14 cellular contexts compared by ENCODE assay signal in the genomic region with DNA sequence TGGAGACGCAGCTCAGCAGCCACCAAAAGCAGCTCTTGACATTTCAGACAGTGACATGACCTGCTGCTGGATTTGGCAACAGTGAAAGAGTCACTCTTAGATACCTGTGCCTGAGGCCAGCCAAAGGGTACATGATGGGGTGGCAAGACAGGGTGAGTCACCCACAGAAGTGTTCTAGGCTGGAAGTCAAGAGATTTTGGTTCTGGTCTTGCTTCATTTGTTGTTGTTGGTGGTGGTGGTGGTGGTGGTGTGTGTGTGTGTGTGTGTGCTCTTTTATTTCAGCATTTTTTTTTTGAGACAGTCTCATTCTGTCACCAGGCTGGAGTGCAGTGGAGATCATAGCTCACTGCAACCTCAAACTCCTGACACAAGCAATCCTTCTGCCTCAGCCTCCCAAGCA. TPM values are rescaled to one million over a fixed set of nuclear protein-coding genes. Genes with fewer than 3 reads are reported as not detected.
DNase-seq lines count a peak whose midpoint lies in the region; ATAC-seq and TF ChIP-seq lines count a peak whose summit lies in the region.
"Had no signal": no experiment of that assay in that cellular context is flagged by ENCODE, and none has a peak within 500 bp of the region (broad histone marks: within the 10 kb centered on the region; RNA-seq: fewer than 3 reads in every experiment).

No MANE protein-coding gene starts in this region.

- H3K27ac ChIP-seq in heart right ventricle = no peak overlapping the region
- no peak overlapping the region for H3K27ac ChIP-seq in transverse colon
- no peak overlapping the region for H3K27ac ChIP-seq in effector memory CD4-positive, alpha-beta T cell (ENCODE audit: insufficient read depth, low read length, poor library complexity, severe bottlenecking)
- H3K27ac ChIP-seq: BLaER1 treated with 17β-estradiol and CSF1 and Interleukin-3, amounts not matched to agents 10 nM and 100 nM; parathyroid adenoma had no signal

- H3K27me3 ChIP-seq in heart right ventricle (no peaks in the 10 kb centered on the region), transverse colon (no peaks in the 10 kb centered on the region)
- no peaks in the 10 kb centered on the region for H3K27me3 ChIP-seq in effector memory CD4-positive, alpha-beta T cell (replicated peaks; ENCODE audit: control insufficient read depth, insufficient read depth, low read length, poor library complexity, severe bottlenecking)
- H3K27me3 ChIP-seq: BLaER1 treated with 17β-estradiol and CSF1 and Interleukin-3, amounts not matched to agents 10 nM and 100 nM had no signal

- H3K36me3 Mint-ChIP-seq in stimulated activated naive B cell treated with anti-CD40 and anti-IgM and Interleukin-4, amounts not matched to agents 10 μg/mL and 1 μg/mL and 100 μg/mL, for 72 hours = peaks cover 27 to 37% of the 10 kb centered on the region in 2 donors

- TF ChIP-seq CTCF in heart right ventricle (IDR thresholded peaks at IDR 0.05) (no peak), epithelial cell of esophagus (IDR thresholded peaks at IDR 0.05; ENCODE audit: insufficient read depth, low read depth, low read length, missing control alignments) (no peak), transverse colon (IDR thresholded peaks at IDR 0.05) (no peak)

- H3K4me3 ChIP-seq in heart right ventricle (no peak overlapping the region), epithelial cell of esophagus (ENCODE audit: low read length) (no peak overlapping the region), transverse colon (no peak overlapping the region)
- no peak overlapping the region for H3K4me3 ChIP-seq in effector memory CD4-positive, alpha-beta T cell (ENCODE audit: insufficient read depth, low read depth, low read length, poor library complexity, severe bottlenecking)
- H3K4me3 ChIP-seq: BLaER1 treated with 17β-estradiol and CSF1 and Interleukin-3, amounts not matched to agents 10 nM and 100 nM had no signal

- in situ Hi-C loops in transverse colon (cut with MboI; ENCODE audit: low pct_ligation_motif_present in 1 of 4, low pct_unique_long_range_greater_than_20kb in 1 of 4, low sequenced_read_pairs in 3 of 4) = no loop called here

- TF ChIP-seq EP300 in transverse colon (IDR thresholded peaks at IDR 0.05; ENCODE audit: low read depth) = no peak

- no peaks in the 10 kb centered on the region for H3K27me3 Mint-ChIP-seq in stimulated activated naive B cell treated with anti-CD40 and anti-IgM and Interleukin-4, amounts not matched to agents 10 μg/mL and 1 μg/mL and 100 μg/mL, for 72 hours

- no peak for DNase-seq in heart right ventricle
- no peak for DNase-seq in cardiac septum (ENCODE audit: low spot score)
- peak; percentile 34 for DNase-seq in RPMI7951 (ENCODE audit: low read depth)
- DNase-seq in epithelial cell of esophagus (ENCODE audit: low read depth) = peak; percentile 79
- no peak for DNase-seq in stimulated activated naive B cell treated with anti-CD40 and anti-IgM and Interleukin-4, amounts not matched to agents 10 μg/mL and 1 μg/mL and 100 μg/mL, for 72 hours
- no peak for DNase-seq in transverse colon
- no peak for DNase-seq in NCI-H146 (lab: John Stamatoyannopoulos, UW)
- no peak for DNase-seq in effector memory CD4-positive, alpha-beta T cell
- DNase-seq: IMR-90, NCI-H2029 had no signal

- H3K27ac Mint-ChIP-seq in stimulated activated naive B cell treated with anti-CD40 and anti-IgM and Interleukin-4, amounts not matched to agents 10 μg/mL and 1 μg/mL and 100 μg/mL, for 72 hours = peak overlapping the region; percentile 84

- no peak for TF ChIP-seq POLR2A in transverse colon (IDR thresholded peaks at IDR 0.05)

- H3K9me3 ChIP-seq in heart right ventricle = no peaks in the 10 kb centered on the region
- no peaks in the 10 kb centered on the region for H3K9me3 ChIP-seq in transverse colon
- no peaks in the 10 kb centered on the region for H3K9me3 ChIP-seq in effector memory CD4-positive, alpha-beta T cell (ENCODE audit: control insufficient read depth, low read length)

- H3K4me3 Mint-ChIP-seq in stimulated activated naive B cell treated with anti-CD40 and anti-IgM and Interleukin-4, amounts not matched to agents 10 μg/mL and 1 μg/mL and 100 μg/mL, for 72 hours = no peak overlapping the region

- peak in 6 of 8 donors; percentile 37 to 91 (median 66) for ATAC-seq in heart right ventricle
- ATAC-seq in stimulated activated naive B cell treated with anti-CD40 and anti-IgM and Interleukin-4, amounts not matched to agents 10 μg/mL and 1 μg/mL and 100 μg/mL, for 72 hours (replicated peaks) = peak; percentile 59 to 71
- ATAC-seq: left lobe of liver had no signal

- H3K9me3 Mint-ChIP-seq in stimulated activated naive B cell treated with anti-CD40 and anti-IgM and Interleukin-4, amounts not matched to agents 10 μg/mL and 1 μg/mL and 100 μg/mL, for 72 hours = peaks cover 0 to 2% of the 10 kb centered on the region in 2 donors

- intact Hi-C loops in heart right ventricle (cut with DNase I) = loop anchor here in 1 of 10 donors (10.0 kb wide), 1 partner anchor 74 kb away; no protein-coding TSS in a partner anchor
- intact Hi-C loops in cardiac septum (cut with DNase I) = no loop called here
- intact Hi-C loops in transverse colon (cut with DNase I; ENCODE audit: low total_unique reads) = no loop called here

- 53 to 72% methylated on average over 1 of the region's 1 CpG for WGBS in heart right ventricle, 2 donors
- 91% methylated on average over 1 of the region's 1 CpG; no CpG with 5 or more reads in 1 of the 2 donors for WGBS in transverse colon (ENCODE audit: low coverage in 1 of 2), 2 donors

- H3K4me1 Mint-ChIP-seq in stimulated activated naive B cell treated with anti-CD40 and anti-IgM and Interleukin-4, amounts not matched to agents 10 μg/mL and 1 μg/mL and 100 μg/mL, for 72 hours = peaks cover 34 to 66% of the 10 kb centered on the region in 2 donors

- H3K36me3 ChIP-seq in heart right ventricle (no peaks in the 10 kb centered on the region), transverse colon (no peaks in the 10 kb centered on the region)
- peaks cover 21% of the 10 kb centered on the region for H3K36me3 ChIP-seq in effector memory CD4-positive, alpha-beta T cell (ENCODE audit: control insufficient read depth, insufficient read depth, low read length)

- H3K4me1 ChIP-seq in heart right ventricle (no peaks in the 10 kb centered on the region), transverse colon (no peaks in the 10 kb centered on the region)
- H3K4me1 ChIP-seq in effector memory CD4-positive, alpha-beta T cell (ENCODE audit: control insufficient read depth, insufficient read depth, low read length, poor library complexity, severe bottlenecking) = no peaks in the 10 kb centered on the region
- H3K4me1 ChIP-seq: parathyroid adenoma had no signal

RNA-seq across cellular contexts. Expression of gene SHISAL2A, which starts 25.8 kb away (rescaled TPM):
- total RNA-seq in heart right ventricle (under 1 TPM in 2 of 10 donors, not detected in 8; 0.10 to 0.19 TPM), cardiac septum (not detected), transverse colon (1 to 10 TPM in 2 of 4 donors, not detected in 2; 3.2 to 8.2 TPM)
- under 1 TPM in 1 of 2 donors, not detected in 1; 0.22 TPM for polyA plus RNA-seq in heart right ventricle
- not detected in 2 replicates for total RNA-seq in RPMI7951 (2014; rRNA removed; shearing (Covaris generic))
- total RNA-seq: IMR-90, temporal lobe had no signal
- polyA plus RNA-seq: IMR-90 had no signal

RNA-seq across cellular contexts. Expression of gene COA7, which starts 39.4 kb away (rescaled TPM):
- total RNA-seq in heart right ventricle = 10 to 100 TPM in 9 of 10 donors, 1 to 10 TPM in 1; 9.7 to 22.4 (median 16.0) TPM
- 10 to 100 TPM in 1 of 2 donors, 1 to 10 TPM in 1; 3.9 to 11.1 TPM for polyA plus RNA-seq in heart right ventricle
- 14.2 TPM for total RNA-seq in cardiac septum
- 10.0 and 10.2 TPM in 2 replicates for total RNA-seq in RPMI7951 (2014; rRNA removed; shearing (Covaris generic))
- 10 to 100 TPM in 2 of 4 donors, 1 to 10 TPM in 2; 2.2 to 12.7 (median 9.1) TPM for total RNA-seq in transverse colon

RNA-seq across cellular contexts. Expression of gene GPX7, which starts 56.6 kb away (rescaled TPM):
- total RNA-seq in heart right ventricle (10 to 100 TPM in 1 of 10 donors, 1 to 10 TPM in 9; 3.3 to 14.6 (median 6.5) TPM), cardiac septum (12.7 TPM), transverse colon (10 to 100 TPM in 1 of 4 donors, 1 to 10 TPM in 3; 3.3 to 16.5 (median 5.6) TPM)
- polyA plus RNA-seq in heart right ventricle = 10 to 100 TPM in 1 of 2 donors, 1 to 10 TPM in 1; 7.5 to 22.9 TPM
- total RNA-seq in RPMI7951 (2014; rRNA removed; shearing (Covaris generic)) = 32.6 and 38.9 TPM in 2 replicates

Comparison
In these comparisons a context has a peak if more than half of its experiments do, and no peak if none do; other contexts are left out.
1. DNase-seq: peak in RPMI7951 (single experiment) and epithelial cell of esophagus (single experiment); none in heart right ventricle (0 of 2), cardiac septum (single experiment), stimulated activated naive B cell treated with anti-CD40 and anti-IgM and Interleukin-4, amounts not matched to agents 10 μg/mL and 1 μg/mL and 100 μg/mL, for 72 hours (single experiment), transverse colon (single experiment), NCI-H146 (single experiment) and effector memory CD4-positive, alpha-beta T cell (0 of 3).